Comparison of ENCODE assay signal across 10 cellular contexts in genomic region chr16:81610144-81610842, GRCh38.
DNase-seq lines count a peak whose midpoint lies in the region; ATAC-seq and TF ChIP-seq lines count a peak whose summit lies in the region.
"Had no signal": no experiment of that assay in that cellular context is flagged by ENCODE, and none has a peak within 500 bp of the region (broad histone marks: within the 10 kb centered on the region; RNA-seq: fewer than 3 reads in every experiment).

No MANE protein-coding gene starts in this region.

- TF ChIP-seq POLR2A in adrenal gland (IDR thresholded peaks at IDR 0.05) = no peak

- no peak overlapping the region for H3K23ac ChIP-seq in trophoblast cell (ENCODE audit: low read length)

- H3K9me3 Mint-ChIP-seq in activated CD8-positive, alpha-beta T cell treated with anti-CD3 and anti-CD28 coated beads, Interleukin-2, amount 10 ng/mL, durations not matched to agents 7 days and 5 days (ENCODE audit: insufficient read depth) = no peaks in the 10 kb centered on the region

- peak overlapping the region; percentile 16 for H3K18ac ChIP-seq in trophoblast cell (ENCODE audit: low read length)

- H3K27ac ChIP-seq in BLaER1 treated with 17β-estradiol and CSF1 and Interleukin-3, amounts not matched to agents 10 nM and 100 nM = peak overlapping the region in 9 of 11 experiments; percentile 34 to 79 (median 70); a peak in 12 of 22 replicates
- H3K27ac ChIP-seq in adrenal gland (peak overlapping the region in 2 of 5 donors; percentile 65 to 76), trophoblast cell (ENCODE audit: low read depth, low read length) (peak overlapping the region; percentile 42)

- POLR2A ChIA-PET in activated CD8-positive, alpha-beta T cell treated with anti-CD3 and anti-CD28 coated beads, Interleukin-2, amount 10 ng/mL, durations not matched to agents 7 days and 5 days (lab: Charles Lee) = no interaction called here

- H2BK5ac ChIP-seq in trophoblast cell (ENCODE audit: low read depth, low read length, poor library complexity) = peak overlapping the region; percentile 12

- peaks cover 14% of the 10 kb centered on the region for H3K79me1 ChIP-seq in trophoblast cell (ENCODE audit: low read length)

- no peak overlapping the region for H4K8ac ChIP-seq in trophoblast cell (ENCODE audit: low read depth, low read length)

- WGBS in adrenal gland, 4 donors = 42 to 85% (median 53%) methylated on average over 6 to 26 of the region's 26 CpGs
- no CpG with 5 or more reads among the region's 26 CpGs for WGBS in trophoblast cell (ENCODE audit: extremely low coverage, insufficient coverage, insufficient read length)

- no peak overlapping the region for H4K12ac ChIP-seq in trophoblast cell (ENCODE audit: low read depth, low read length)

- no peak overlapping the region for H3K27ac Mint-ChIP-seq in activated CD8-positive, alpha-beta T cell treated with anti-CD3 and anti-CD28 coated beads, Interleukin-2, amount 10 ng/mL, durations not matched to agents 7 days and 5 days

- intact Hi-C loops in adrenal gland (cut with DNase I) (no loop called here), Right ventricle myocardium superior (cut with DNase I) (loop anchor here (10.0 kb wide), 1 partner anchor 205 kb away; no protein-coding TSS in a partner anchor)

- no peaks in the 10 kb centered on the region for H3K9me3 ChIP-seq in BLaER1 treated with 17β-estradiol and CSF1 and Interleukin-3, amounts not matched to agents 10 nM and 100 nM (replicated peaks in 1 of 11)
- H3K9me3 ChIP-seq in adrenal gland (replicated peaks in 1 of 3) = no peaks in the 10 kb centered on the region
- peaks cover 6% of the 10 kb centered on the region for H3K9me3 ChIP-seq in trophoblast cell (ENCODE audit: insufficient read depth, low read depth, low read length)

- no peaks in the 10 kb centered on the region for H3K27me3 ChIP-seq in BLaER1 treated with 17β-estradiol and CSF1 and Interleukin-3, amounts not matched to agents 10 nM and 100 nM
- H3K27me3 ChIP-seq in adrenal gland (no peaks in the 10 kb centered on the region), trophoblast cell (ENCODE audit: insufficient read depth, low read length) (no peaks in the 10 kb centered on the region), H7 (ENCODE audit: control insufficient read depth, insufficient read depth, low read length) (no peaks in the 10 kb centered on the region)

- peak overlapping the region; percentile 68 to 95 (median 84); a peak in 20 of 22 replicates for H3K4me2 ChIP-seq in BLaER1 treated with 17β-estradiol and CSF1 and Interleukin-3, amounts not matched to agents 10 nM and 100 nM
- no peak overlapping the region for H3K4me2 ChIP-seq in trophoblast cell (ENCODE audit: low read length)

- H2BK120ac ChIP-seq in trophoblast cell (ENCODE audit: insufficient read depth, low read length, poor library complexity) = peak overlapping the region; percentile 2

- no peak overlapping the region for H3K4me3 Mint-ChIP-seq in activated CD8-positive, alpha-beta T cell treated with anti-CD3 and anti-CD28 coated beads, Interleukin-2, amount 10 ng/mL, durations not matched to agents 7 days and 5 days

- H2AFZ ChIP-seq in trophoblast cell (ENCODE audit: insufficient read depth, low read length, poor library complexity) = no peak overlapping the region

- H3K36me3 ChIP-seq in BLaER1 treated with 17β-estradiol and CSF1 and Interleukin-3, amounts not matched to agents 10 nM and 100 nM = peaks cover 54 to 87% (median 63%) of the 10 kb centered on the region in 11 experiments
- H3K36me3 ChIP-seq in adrenal gland (replicated peaks in 1 of 2) (peaks cover 0 to 14% of the 10 kb centered on the region in 2 donors), trophoblast cell (ENCODE audit: control insufficient read depth in 1 of 2, insufficient read depth in 2 of 2, low read length in 2 of 2) (peaks cover 37 to 46% of the 10 kb centered on the region in 2 experiments), H7 (replicated peaks; ENCODE audit: control insufficient read depth, insufficient read depth, low read length) (peaks cover 3% of the 10 kb centered on the region)

- CTCF ChIA-PET in activated CD8-positive, alpha-beta T cell treated with anti-CD3 and anti-CD28 coated beads, Interleukin-2, amount 10 ng/mL, durations not matched to agents 7 days and 5 days (lab: Charles Lee) = no interaction called here

- H2BK12ac ChIP-seq in trophoblast cell (ENCODE audit: low read length) = peak overlapping the region; percentile 19

- no peak overlapping the region for H3K4me3 ChIP-seq in BLaER1 treated with 17β-estradiol and CSF1 and Interleukin-3, amounts not matched to agents 10 nM and 100 nM
- H3K4me3 ChIP-seq in adrenal gland = no peak overlapping the region
- no peak overlapping the region for H3K4me3 ChIP-seq in trophoblast cell (ENCODE audit: low read depth, low read length)
- H3K4me3 ChIP-seq in H7 (ENCODE audit: insufficient read depth, low read depth, low read length) = no peak overlapping the region

- H4K20me1 ChIP-seq in BLaER1 treated with 17β-estradiol and CSF1 and Interleukin-3, amounts not matched to agents 10 nM and 100 nM = peaks cover 90 to 100% (median 99%) of the 10 kb centered on the region in 11 experiments

- ATAC-seq in Right ventricle myocardium superior (ENCODE audit: poor library complexity) (peak; percentile 91), GM21515 (IDR thresholded peaks at IDR 0.05; ENCODE audit: unreplicated experiment) (no peak)
- ATAC-seq in activated CD8-positive, alpha-beta T cell treated with anti-CD3 and anti-CD28 coated beads, Interleukin-2, amount 10 ng/mL, durations not matched to agents 7 days and 5 days = no peak

- no peaks in the 10 kb centered on the region for H3K4me1 Mint-ChIP-seq in activated CD8-positive, alpha-beta T cell treated with anti-CD3 and anti-CD28 coated beads, Interleukin-2, amount 10 ng/mL, durations not matched to agents 7 days and 5 days (ENCODE audit: low read depth)

- DNase-seq in adrenal gland (peak; percentile 79 to 92 (median 87)), Right ventricle myocardium superior (peak; percentile 91), trophoblast cell (no peak), H7 (no peak)
- no peak for DNase-seq in activated CD4-positive, alpha-beta T cell treated with anti-CD3 and anti-CD28 coated beads for 48 hours
- no peak for DNase-seq in activated CD8-positive, alpha-beta T cell treated with anti-CD3 and anti-CD28 coated beads, Interleukin-2, amount 10 ng/mL, durations not matched to agents 7 days and 5 days
- DNase-seq: activated CD4-positive, alpha-beta T cell treated with anti-CD3 and anti-CD28 coated beads for 1 hour; NCI-H1092 treated with DMSO at 0.1 percent for 48 hours had no signal

- peaks cover 15% of the 10 kb centered on the region for H3K36me3 Mint-ChIP-seq in activated CD8-positive, alpha-beta T cell treated with anti-CD3 and anti-CD28 coated beads, Interleukin-2, amount 10 ng/mL, durations not matched to agents 7 days and 5 days (ENCODE audit: low read depth)

- H3K14ac ChIP-seq in trophoblast cell (ENCODE audit: low read length) = peak overlapping the region; percentile 11

- H4K91ac ChIP-seq in trophoblast cell (ENCODE audit: low read depth, low read length) = peak overlapping the region; percentile 23

- H3K4me1 ChIP-seq in BLaER1 treated with 17β-estradiol and CSF1 and Interleukin-3, amounts not matched to agents 10 nM and 100 nM = peaks cover 50 to 70% (median 57%) of the 10 kb centered on the region in 10 experiments
- H3K4me1 ChIP-seq in adrenal gland (replicated peaks in 1 of 2) (peaks cover 0 to 39% of the 10 kb centered on the region in 2 donors), trophoblast cell (ENCODE audit: control insufficient read depth in 1 of 2, insufficient read depth in 2 of 2, low read length in 2 of 2) (peaks cover 23 to 40% of the 10 kb centered on the region in 2 experiments)

- H2AK5ac ChIP-seq in trophoblast cell (ENCODE audit: low read length) = peak overlapping the region; percentile 24

- no peak overlapping the region for H3K4ac ChIP-seq in trophoblast cell (ENCODE audit: low read depth, low read length)

- TF ChIP-seq CTCF in adrenal gland (IDR thresholded peaks at IDR 0.05) = peak in 1 of 6 experiments; percentile 16

- H3K79me2 ChIP-seq in trophoblast cell (ENCODE audit: control insufficient read depth, insufficient read depth, low read length, poor library complexity) = peaks cover 9% of the 10 kb centered on the region

- H3K27me3 Mint-ChIP-seq in activated CD8-positive, alpha-beta T cell treated with anti-CD3 and anti-CD28 coated beads, Interleukin-2, amount 10 ng/mL, durations not matched to agents 7 days and 5 days (ENCODE audit: low read depth) = no peaks in the 10 kb centered on the region

- H3K9ac ChIP-seq in BLaER1 treated with 17β-estradiol and CSF1 and Interleukin-3, amounts not matched to agents 10 nM and 100 nM = peak overlapping the region in 6 of 11 experiments; percentile 11 to 75 (median 64); a peak in 4 of 22 replicates
- H3K9ac ChIP-seq in trophoblast cell (ENCODE audit: low read length) = no peak overlapping the region

Comparison
In these comparisons a context has a peak if more than half of its experiments do, and no peak if none do; other contexts are left out.
1. DNase-seq: peak in adrenal gland (7 of 7) and Right ventricle myocardium superior (single experiment); none in trophoblast cell (0 of 2), activated CD4-positive, alpha-beta T cell treated with anti-CD3 and anti-CD28 coated beads for 48 hours (single experiment), activated CD8-positive, alpha-beta T cell treated with anti-CD3 and anti-CD28 coated beads, Interleukin-2, amount 10 ng/mL, durations not matched to agents 7 days and 5 days (single experiment) and H7 (single experiment).